Comparison of ENCODE assay signal across 12 cellular contexts in genomic region chr2:64328415-64328722, GRCh38.
DNase-seq lines count a peak whose midpoint lies in the region; ATAC-seq and TF ChIP-seq lines count a peak whose summit lies in the region.
"Had no signal": no experiment of that assay in that cellular context is flagged by ENCODE, and none has a peak within 500 bp of the region (broad histone marks: within the 10 kb centered on the region; RNA-seq: fewer than 3 reads in every experiment).

No MANE protein-coding gene starts in this region.

- no peaks in the 10 kb centered on the region for H3K9me3 Mint-ChIP-seq in natural killer cell treated with Interleukin-12 subunit alpha and Interleukin-12 subunit beta and Interleukin-15 and Interleukin-18, amount 100 ng/mL, for 72 hours
- no peaks in the 10 kb centered on the region for H3K9me3 Mint-ChIP-seq in mesothelial cell of epicardium
- H3K9me3 Mint-ChIP-seq: endodermal cell had no signal

- DNase-seq in left ventricle myocardium inferior (no peak), cardiac septum (ENCODE audit: low spot score) (no peak), caudate nucleus (lab: John Stamatoyannopoulos, UW) (peak in 13 of 61 donors; percentile 3 to 66 (median 27)), hippocampal formation (lab: John Stamatoyannopoulos, UW) (no peak), osteoblast (ENCODE audit: insufficient read length, low spot score, missing footprints) (no peak), mesothelial cell of epicardium (ENCODE audit: low spot score in 2 of 2, unreplicated experiment in 2 of 2) (no peak)
- no peak for DNase-seq in natural killer cell treated with Interleukin-12 subunit alpha and Interleukin-12 subunit beta and Interleukin-15 and Interleukin-18, amount 100 ng/mL, for 72 hours (ENCODE audit: low spot score)
- DNase-seq: NCI-H1694 treated with DMSO at 0.1 percent for 48 hours had no signal

- H3K27me3 Mint-ChIP-seq in natural killer cell treated with Interleukin-12 subunit alpha and Interleukin-12 subunit beta and Interleukin-15 and Interleukin-18, amount 100 ng/mL, for 72 hours = no peaks in the 10 kb centered on the region
- H3K27me3 Mint-ChIP-seq in mesothelial cell of epicardium (ENCODE audit: low read depth) = no peaks in the 10 kb centered on the region

- TF ChIP-seq CTCF in left ventricle myocardium inferior (IDR thresholded peaks at IDR 0.05; ENCODE audit: borderline replicate concordance) (no peak), osteoblast (IDR thresholded peaks at IDR 0.05; ENCODE audit: extremely low read depth, low read depth, low read length) (no peak), mesothelial cell of epicardium (IDR thresholded peaks at IDR 0.05; ENCODE audit: unreplicated experiment) (no peak)

- no peaks in the 10 kb centered on the region for H3K79me2 ChIP-seq in osteoblast (ENCODE audit: insufficient read depth, low read length)

- H3K27ac ChIP-seq in left ventricle myocardium inferior (replicated peaks) (peak overlapping the region; percentile 72), caudate nucleus (ENCODE audit: low read depth, low read length) (peak overlapping the region; percentile 82), osteoblast (ENCODE audit: low read depth, low read length) (no peak overlapping the region)
- H3K27ac ChIP-seq: C4-2B, VCaP had no signal

- peaks cover 54 to 59% of the 10 kb centered on the region in 2 donors for H3K4me1 Mint-ChIP-seq in natural killer cell treated with Interleukin-12 subunit alpha and Interleukin-12 subunit beta and Interleukin-15 and Interleukin-18, amount 100 ng/mL, for 72 hours (ENCODE audit: low read depth in 2 of 2)
- peaks cover 26% of the 10 kb centered on the region for H3K4me1 Mint-ChIP-seq in mesothelial cell of epicardium

- H3K9me3 ChIP-seq in left ventricle myocardium inferior (replicated peaks) (no peaks in the 10 kb centered on the region), osteoblast (ENCODE audit: low read depth, low read length) (no peaks in the 10 kb centered on the region)

- no peak overlapping the region for H2AFZ ChIP-seq in osteoblast (ENCODE audit: low read length)

- no peaks in the 10 kb centered on the region for H3K36me3 Mint-ChIP-seq in natural killer cell treated with Interleukin-12 subunit alpha and Interleukin-12 subunit beta and Interleukin-15 and Interleukin-18, amount 100 ng/mL, for 72 hours
- H3K36me3 Mint-ChIP-seq in mesothelial cell of epicardium = no peaks in the 10 kb centered on the region

- peaks cover 45% of the 10 kb centered on the region for H3K4me1 ChIP-seq in left ventricle myocardium inferior
- H3K4me1 ChIP-seq in osteoblast (ENCODE audit: insufficient read depth, low read length) = peaks cover 13% of the 10 kb centered on the region

- no peaks in the 10 kb centered on the region for H3K36me3 ChIP-seq in left ventricle myocardium inferior
- H3K36me3 ChIP-seq in osteoblast (ENCODE audit: insufficient read depth, low read length) = no peaks in the 10 kb centered on the region

- H4K20me1 ChIP-seq in osteoblast (ENCODE audit: insufficient read depth, low read length) = no peaks in the 10 kb centered on the region

- peak overlapping the region; percentile 71 for H3K4me3 Mint-ChIP-seq in natural killer cell treated with Interleukin-12 subunit alpha and Interleukin-12 subunit beta and Interleukin-15 and Interleukin-18, amount 100 ng/mL, for 72 hours
- no peak overlapping the region for H3K4me3 Mint-ChIP-seq in mesothelial cell of epicardium
- H3K4me3 Mint-ChIP-seq: endodermal cell had no signal

- H3K27ac Mint-ChIP-seq in natural killer cell treated with Interleukin-12 subunit alpha and Interleukin-12 subunit beta and Interleukin-15 and Interleukin-18, amount 100 ng/mL, for 72 hours = peak overlapping the region; percentile 54 to 83
- H3K27ac Mint-ChIP-seq in mesothelial cell of epicardium = no peak overlapping the region
- H3K27ac Mint-ChIP-seq: endodermal cell had no signal

- no peak for ATAC-seq in natural killer cell treated with Interleukin-12 subunit alpha and Interleukin-12 subunit beta and Interleukin-15 and Interleukin-18, amount 100 ng/mL, for 72 hours
- no peak for ATAC-seq in GM19463 (IDR thresholded peaks at IDR 0.05; ENCODE audit: unreplicated experiment)

- no peaks in the 10 kb centered on the region for H3K27me3 ChIP-seq in left ventricle myocardium inferior (ENCODE audit: low read depth)
- H3K27me3 ChIP-seq in osteoblast (ENCODE audit: insufficient read depth, low read length) = peaks cover 10% of the 10 kb centered on the region

- no peak overlapping the region for H3K4me2 ChIP-seq in osteoblast (ENCODE audit: insufficient read depth, low read length)

- intact Hi-C loops in left ventricle myocardium inferior (cut with micrococcal nuclease) = loop anchor here (5.0 kb wide), 1 partner anchor 276 kb away; no protein-coding TSS in a partner anchor
- intact Hi-C loops in cardiac septum (cut with DNase I) = loop anchor here (2.0 to 5.0 kb wide), 3 partner anchors 76 to 230 kb away; partner anchors contain the start of gene PELI1

- H3K4me3 ChIP-seq in left ventricle myocardium inferior (no peak overlapping the region), osteoblast (ENCODE audit: insufficient read depth, low read length) (no peak overlapping the region)
